35 cellular contexts compared by ENCODE assay signal in genomic region chr10:62103857-62104256, GRCh38.
"Had no signal": no experiment of that assay in that cellular context is flagged by ENCODE, and none has a peak within 500 bp of the region (broad histone marks: within the 10 kb centered on the region; RNA-seq: fewer than 3 reads in every experiment).

No MANE protein-coding gene starts in this region.

- H3K27ac ChIP-seq: body of pancreas, breast epithelium, PC-9, RWPE1, VCaP had no signal

- H3K4me3 Mint-ChIP-seq: activated CD4-positive, alpha-beta memory T cell treated with anti-CD3 and anti-CD28 coated beads, Interleukin-2, amount 10 ng/mL, durations not matched to agents 7 days and 5 days; activated CD8-positive, alpha-beta memory T cell treated with anti-CD3 and anti-CD28 coated beads, Interleukin-2, amount 10 ng/mL, durations not matched to agents 7 days and 5 days; activated naive CD4-positive, alpha-beta T cell treated with anti-CD3 and anti-CD28 coated beads, Interleukin-2, amount 50 U/mL, for 24 hours; activated naive CD8-positive, alpha-beta T cell treated with anti-CD3 and anti-CD28 coated beads, Interleukin-2, amount 10 ng/mL, durations not matched to agents 7 days and 5 days; T-cell had no signal

- H3K4me1 ChIP-seq: body of pancreas, breast epithelium had no signal

- H3K4me2 ChIP-seq: PC-9 had no signal

- ATAC-seq: activated CD8-positive, alpha-beta memory T cell treated with anti-CD3 and anti-CD28 coated beads, Interleukin-2, amount 10 ng/mL, durations not matched to agents 7 days and 5 days; body of pancreas; Right ventricle myocardium inferior; SK-N-SH treated with all-trans-retinoic acid at 6 μM for 48 hours; T-cell had no signal

- H3K9me3 Mint-ChIP-seq: activated CD4-positive, alpha-beta memory T cell treated with anti-CD3 and anti-CD28 coated beads, Interleukin-2, amount 10 ng/mL, durations not matched to agents 7 days and 5 days; activated naive CD4-positive, alpha-beta T cell treated with anti-CD3 and anti-CD28 coated beads, Interleukin-2, amount 50 U/mL, for 24 hours; activated naive CD8-positive, alpha-beta T cell treated with anti-CD3 and anti-CD28 coated beads, Interleukin-2, amount 10 ng/mL, durations not matched to agents 7 days and 5 days; T-cell had no signal

- FAIRE-seq: astrocyte, RCC 7860 had no signal

- H3K4me3 ChIP-seq: body of pancreas, breast epithelium, MG63, PC-9 had no signal

- H3K36me3 ChIP-seq: breast epithelium, MG63 had no signal

- H3K27ac Mint-ChIP-seq: activated CD4-positive, alpha-beta memory T cell treated with anti-CD3 and anti-CD28 coated beads, Interleukin-2, amount 10 ng/mL, durations not matched to agents 7 days and 5 days; activated CD8-positive, alpha-beta memory T cell treated with anti-CD3 and anti-CD28 coated beads, Interleukin-2, amount 10 ng/mL, durations not matched to agents 7 days and 5 days; activated naive CD4-positive, alpha-beta T cell treated with anti-CD3 and anti-CD28 coated beads, Interleukin-2, amount 50 U/mL, for 24 hours; activated naive CD8-positive, alpha-beta T cell treated with anti-CD3 and anti-CD28 coated beads, Interleukin-2, amount 10 ng/mL, durations not matched to agents 7 days and 5 days; activated T-helper 2 cell treated with anti-CD3 and anti-CD28 coated beads, Interferon-gamma antibody, Interleukin-2, Interleukin-4, amounts not matched to agents 10 μg/mL and 5 μg/mL and 100 μg/mL, durations not matched to agents 14 hours and 24 hours and 36 hours; T-cell had no signal

- H2AFZ ChIP-seq: PC-9 had no signal

- H3K9me3 ChIP-seq: body of pancreas, breast epithelium, MG63 had no signal

- H3K27me3 Mint-ChIP-seq: activated CD4-positive, alpha-beta memory T cell treated with anti-CD3 and anti-CD28 coated beads, Interleukin-2, amount 10 ng/mL, durations not matched to agents 7 days and 5 days; activated CD8-positive, alpha-beta memory T cell treated with anti-CD3 and anti-CD28 coated beads, Interleukin-2, amount 10 ng/mL, durations not matched to agents 7 days and 5 days; activated naive CD4-positive, alpha-beta T cell treated with anti-CD3 and anti-CD28 coated beads, Interleukin-2, amount 50 U/mL, for 24 hours; activated naive CD8-positive, alpha-beta T cell treated with anti-CD3 and anti-CD28 coated beads, Interleukin-2, amount 10 ng/mL, durations not matched to agents 7 days and 5 days; T-cell had no signal

- H3K27me3 ChIP-seq: body of pancreas, breast epithelium, MG63 had no signal

- DNase-seq: activated CD4-positive, alpha-beta memory T cell treated with anti-CD3 and anti-CD28 coated beads, Interleukin-2, amount 10 ng/mL, durations not matched to agents 7 days and 5 days; activated CD4-positive, alpha-beta T cell treated with anti-CD3 and anti-CD28 coated beads for 1 hour; activated CD4-positive, alpha-beta T cell treated with anti-CD3 and anti-CD28 coated beads for 48 hours; activated CD4-positive, CD25-positive, alpha-beta regulatory T cell; activated CD8-positive, alpha-beta memory T cell treated with anti-CD3 and anti-CD28 coated beads for 24 hours; activated CD8-positive, alpha-beta memory T cell treated with anti-CD3 and anti-CD28 coated beads, Interleukin-2, amount 10 ng/mL, durations not matched to agents 7 days and 5 days; activated CD8-positive, alpha-beta memory T cell treated with anti-CD3 and anti-CD28 coated beads, Interleukin-2, amount 50 U/mL, for 48 hours; activated gamma-delta T cell; activated naive CD4-positive, alpha-beta T cell treated with Interleukin-2 at 50 U/mL for 16 hours; activated naive CD8-positive, alpha-beta T cell treated with anti-CD3 and anti-CD28 coated beads, Interleukin-2, amount 10 ng/mL, durations not matched to agents 7 days and 5 days; body of pancreas; Kasumi-1; MG63; NCI-H1048; NCI-H1105 treated with DMSO at 0.1 percent for 48 hours; NCI-H1436 treated with DMSO at 0.1 percent for 48 hours; NCI-H1694 treated with DMSO at 0.1 percent for 48 hours; NCI-H2029; NCI-H345; NCI-H524 treated with DMSO at 0.1 percent for 48 hours; NK-92 treated with Interleukin-12 subunit alpha and Interleukin-12 subunit beta, amount 100 ng/mL, for 24 hours; PC-9; SIG-M5; T-cell; T-helper 2 cell; T-helper 9 cell had no signal
